8 cellular contexts compared by ENCODE assay signal in the genomic region with DNA sequence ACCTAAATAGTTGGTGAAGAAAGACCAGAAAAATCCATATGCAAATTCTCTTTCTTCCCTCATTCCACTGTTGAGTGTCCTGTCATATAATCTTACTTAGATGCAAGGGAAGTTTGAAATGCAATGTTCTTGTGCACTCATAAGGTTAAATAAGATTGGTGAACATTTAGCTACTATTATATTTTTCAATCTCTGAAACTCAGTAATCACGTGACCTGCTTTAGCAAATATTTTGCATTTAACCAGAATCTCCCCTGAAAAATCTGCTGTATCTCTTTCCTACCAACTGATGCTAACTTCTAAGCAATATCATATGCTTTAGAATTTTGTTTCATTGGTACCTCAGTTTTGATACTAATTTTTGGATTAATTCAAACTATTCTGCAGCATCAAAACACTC.
"Had no signal": no experiment of that assay in that cellular context is flagged by ENCODE, and none has a peak within 500 bp of the region (broad histone marks: within the 10 kb centered on the region; RNA-seq: fewer than 3 reads in every experiment).

No MANE protein-coding gene starts in this region.

- H3K4me3 Mint-ChIP-seq: GM23338, H9, IgD-negative memory B cell had no signal

- H3K4me2 ChIP-seq: GM23338 had no signal

- H3K4me3 ChIP-seq: GM23338 had no signal

- ATAC-seq: GM23338 had no signal

- H3K27ac Mint-ChIP-seq: GM23338, H9, IgD-negative memory B cell had no signal

- H3K4me1 Mint-ChIP-seq: IgD-negative memory B cell had no signal

- H3K27me3 Mint-ChIP-seq: IgD-negative memory B cell had no signal

- FAIRE-seq: H1, H54, HTR-8/SVneo had no signal

- H2AFZ ChIP-seq: GM23338 had no signal

- DNase-seq: H9, HCEC 1CT, KG1 had no signal
